ENCODE assay signal across 8 cellular contexts in genomic region chr4:112765317-112765989, GRCh38.
A peak's percentile ranks its signal among the peaks of the same experiment; 100 is the strongest.
DNase-seq lines count a peak whose midpoint lies in the region; ATAC-seq and TF ChIP-seq lines count a peak whose summit lies in the region.

No MANE protein-coding gene starts in this region.

- DNase-seq in CD4-positive, alpha-beta T cell: no peak
- DNase-seq in SW480 (ENCODE audit: low spot score) (peak; percentile 57), heart right ventricle (no peak), COLO668 (lab: John Stamatoyannopoulos, UW; ENCODE audit: unreplicated experiment) (no peak)
- DNase-seq in NK-92 treated with Interleukin-12 subunit alpha and Interleukin-12 subunit beta, amount 100 ng/mL, for 24 hours (lab: John Stamatoyannopoulos, UW): no peak
- DNase-seq in activated effector memory CD4-positive, alpha-beta T cell treated with Interleukin-2 at 50 U/mL for 16 hours: no peak

- no peak for ATAC-seq in CD4-positive, alpha-beta T cell (ENCODE audit: poor library complexity)
- ATAC-seq in GM18873 (IDR thresholded peaks at IDR 0.05; ENCODE audit: low FRiP score, unreplicated experiment) (peak; percentile 64), heart right ventricle (peak in 6 of 8 donors; percentile 22 to 66 (median 45))

- intact Hi-C loops in CD4-positive, alpha-beta T cell (cut with DNase I, micrococcal nuclease): loop anchor here (5.0 to 10.0 kb wide), 3 partner anchors 438 to 1929 kb away; no protein-coding TSS in a partner anchor
- intact Hi-C loops in heart right ventricle (cut with DNase I): loop anchor here in 8 of 10 donors (1.0 to 10.0 kb wide), 8 partner anchors 128 to 441 kb away; partner anchors contain the start of genes LARP7 (in 4 of the 8) and ZGRF1 (in 4 of the 8)

- H3K4me1 Mint-ChIP-seq in CD4-positive, alpha-beta T cell (ENCODE audit: low read depth): no peaks in the 10 kb centered on the region

- H3K9me3 Mint-ChIP-seq in CD4-positive, alpha-beta T cell: no peaks in the 10 kb centered on the region

- H3K36me3 Mint-ChIP-seq in CD4-positive, alpha-beta T cell (ENCODE audit: low read depth): no peaks in the 10 kb centered on the region

- peaks cover 14% of the 10 kb centered on the region for H3K27me3 Mint-ChIP-seq in CD4-positive, alpha-beta T cell

- H3K4me3 Mint-ChIP-seq in CD4-positive, alpha-beta T cell: no peak overlapping the region

- WGBS in heart right ventricle, 2 donors: 10 to 14% methylated on average over 5 of the region's 5 CpGs

- POLR2A ChIA-PET in CD4-positive, alpha-beta T cell (lab: Charles Lee): no interaction called here

- H3K27ac ChIP-seq in CD4-positive, alpha-beta T cell (ENCODE audit: low read depth, low read length): no peak overlapping the region
- H3K27ac ChIP-seq in HUES6 (ENCODE audit: low read depth, low read length): peak overlapping the region; percentile 10; the same call in 1 of the 2 replicates
- peak overlapping the region in 1 of 10 donors; percentile 10 for H3K27ac ChIP-seq in heart right ventricle

- no peaks in the 10 kb centered on the region for H3K9me3 ChIP-seq in CD4-positive, alpha-beta T cell (ENCODE audit: control insufficient read depth, low read length)
- no peaks in the 10 kb centered on the region for H3K9me3 ChIP-seq in HUES6 (ENCODE audit: control insufficient read depth, insufficient read depth, low read depth, low read length)
- no peaks in the 10 kb centered on the region for H3K9me3 ChIP-seq in heart right ventricle

- CTCF ChIA-PET in CD4-positive, alpha-beta T cell (lab: Charles Lee): interaction anchor here (0.6 to 1.1 kb wide), 3 partner anchors 12 to 149 kb away, joined by 3 to 4 read pairs (median 4); no protein-coding TSS in a partner anchor

- H3K4me1 ChIP-seq in HUES6 (ENCODE audit: control insufficient read depth, insufficient read depth, low read length) (peaks cover 20% of the 10 kb centered on the region), heart right ventricle (peaks cover 0 to 8% (median 0%) of the 10 kb centered on the region in 9 donors)

- H3K9ac ChIP-seq in HUES6 (ENCODE audit: low read length): peak overlapping the region; percentile 29

- H3K4me3 ChIP-seq in HUES6 (ENCODE audit: low read depth, low read length) (no peak overlapping the region; the same call in 1 of the 2 replicates), heart right ventricle (no peak overlapping the region)

- TF ChIP-seq CTCF in CD4-positive, alpha-beta T cell (IDR thresholded peaks at IDR 0.05): peak; percentile 29
- TF ChIP-seq CTCF in heart right ventricle (IDR thresholded peaks at IDR 0.05): peak; percentile 14 to 58 (median 47)

- H3K27me3 ChIP-seq in CD4-positive, alpha-beta T cell (ENCODE audit: control insufficient read depth, insufficient read depth, low read length): no peaks in the 10 kb centered on the region
- no peaks in the 10 kb centered on the region for H3K27me3 ChIP-seq in HUES6 (ENCODE audit: control insufficient read depth, insufficient read depth, low read length)
- H3K27me3 ChIP-seq in heart right ventricle: no peaks in the 10 kb centered on the region

- H3K27ac Mint-ChIP-seq in CD4-positive, alpha-beta T cell: no peak overlapping the region

- H3K36me3 ChIP-seq in HUES6 (ENCODE audit: control insufficient read depth, insufficient read depth, low read length) (no peaks in the 10 kb centered on the region), heart right ventricle (no peaks in the 10 kb centered on the region)
